ENCODE assay signal across 8 cellular contexts in genomic region chr1:153572569-153573015, GRCh38. TPM values are rescaled to one million over a fixed set of nuclear protein-coding genes. Genes with fewer than 3 reads are reported as not detected.
DNase-seq lines count a peak whose midpoint lies in the region; ATAC-seq and TF ChIP-seq lines count a peak whose summit lies in the region.

No MANE protein-coding gene starts in this region.

- H3K4me3 ChIP-seq in AG04449 (ENCODE audit: low read depth, low read length) (no peak overlapping the region), KMS-11 (IDR thresholded peaks at IDR 0.05; ENCODE audit: insufficient read depth, low read depth, low read length) (no peak overlapping the region)

- H3K27me3 ChIP-seq in KMS-11 (ENCODE audit: insufficient read depth, low read depth) = peaks cover 5% of the 10 kb centered on the region; the same call in 1 of the 2 replicates

- CTCF ChIA-PET in AG04449 (lab: Yijun Ruan, JAX) (interaction anchor here (0.5 to 7.6 kb wide), 49 partner anchors 9 to 750 kb away, joined by 3 to 401 read pairs (median 8); partner anchors contain the start of genes CHTOP, ILF2, RAB13 and S100A1), RWPE1 (lab: Yijun Ruan, JAX) (interaction anchor here (0.5 to 2.7 kb wide), 26 partner anchors 9 to 261 kb away, joined by 3 to 25 read pairs (median 5); partner anchors contain the start of genes CHTOP, ILF2, S100A13 and S100A14)

- H3K4me1 Mint-ChIP-seq in activated naive CD8-positive, alpha-beta T cell treated with anti-CD3 and anti-CD28 coated beads, Interleukin-2, amount 50 U/mL, for 24 hours = peaks cover 45% of the 10 kb centered on the region
- peaks cover 19% of the 10 kb centered on the region for H3K4me1 Mint-ChIP-seq in progenitor cell of endocrine pancreas (ENCODE audit: low read depth)

- H3K27ac ChIP-seq in KMS-11 (no peak overlapping the region), RWPE1 (peak overlapping the region; percentile 66)

- H3K9me3 Mint-ChIP-seq in activated naive CD8-positive, alpha-beta T cell treated with anti-CD3 and anti-CD28 coated beads, Interleukin-2, amount 50 U/mL, for 24 hours = no peaks in the 10 kb centered on the region
- H3K9me3 Mint-ChIP-seq in progenitor cell of endocrine pancreas (ENCODE audit: low read depth) = no peaks in the 10 kb centered on the region

- POLR2A ChIA-PET in AG04449 (lab: Yijun Ruan, JAX) = interaction anchor here (0.6 to 2.1 kb wide), 9 partner anchors 34 to 189 kb away, joined by 3 to 17 read pairs (median 4); partner anchors contain the start of genes CHTOP, S100A13, S100A16 and S100A6
- POLR2A ChIA-PET in RWPE1 (lab: Yijun Ruan, JAX; ENCODE audit: low non-redundant PET) = interaction anchor here (0.6 to 1.5 kb wide), 4 partner anchors 30 to 57 kb away, joined by 3 to 4 read pairs (median 3); partner anchors contain the start of genes S100A1, S100A13 and S100A16

- ATAC-seq in GM18502 (IDR thresholded peaks at IDR 0.05; ENCODE audit: poor library complexity, unreplicated experiment) (peak; percentile 54), HG03175 (IDR thresholded peaks at IDR 0.05; ENCODE audit: unreplicated experiment) (no peak)
- ATAC-seq in activated naive CD8-positive, alpha-beta T cell treated with anti-CD3 and anti-CD28 coated beads, Interleukin-2, amount 50 U/mL, for 24 hours = peak; percentile 87

- peaks cover 17% of the 10 kb centered on the region for H3K4me1 ChIP-seq in KMS-11 (ENCODE audit: low read depth, poor library complexity, severe bottlenecking)

- no peak overlapping the region for H3K9ac ChIP-seq in KMS-11

- peak overlapping the region; percentile 0; the same call in 1 of the 2 replicates for H3K4me2 ChIP-seq in KMS-11

- intact Hi-C loops in cardiac septum (cut with DNase I) = loop anchor here (2.0 to 5.0 kb wide), 3 partner anchors 98 to 415 kb away; partner anchors contain the start of genes ILF2 and RAB13

- no peaks in the 10 kb centered on the region for H3K79me2 ChIP-seq in KMS-11 (ENCODE audit: insufficient read depth, low read depth)

- no peaks in the 10 kb centered on the region for H3K36me3 ChIP-seq in KMS-11 (ENCODE audit: insufficient read depth)

- TF ChIP-seq CTCF in AG04449 (IDR thresholded peaks at IDR 0.05; ENCODE audit: insufficient read depth, low read length, missing control alignments) (peak; percentile 91), KMS-11 (conservative IDR thresholded peaks at IDR 0.05; ENCODE audit: low read depth, low read length) (peak; percentile 95), RWPE1 (conservative IDR thresholded peaks at IDR 0.05; ENCODE audit: low read depth) (peak; percentile 93), progenitor cell of endocrine pancreas (IDR thresholded peaks at IDR 0.05; ENCODE audit: unreplicated experiment) (peak; percentile 58)

- no peak overlapping the region for H3K4me3 Mint-ChIP-seq in activated naive CD8-positive, alpha-beta T cell treated with anti-CD3 and anti-CD28 coated beads, Interleukin-2, amount 50 U/mL, for 24 hours
- H3K4me3 Mint-ChIP-seq in progenitor cell of endocrine pancreas (ENCODE audit: low read depth) = no peak overlapping the region

- H3K27me3 Mint-ChIP-seq in activated naive CD8-positive, alpha-beta T cell treated with anti-CD3 and anti-CD28 coated beads, Interleukin-2, amount 50 U/mL, for 24 hours = peaks cover 16% of the 10 kb centered on the region
- H3K27me3 Mint-ChIP-seq in progenitor cell of endocrine pancreas = no peaks in the 10 kb centered on the region

- peak overlapping the region; percentile 10; the same call in 1 of the 2 replicates for H2AFZ ChIP-seq in KMS-11 (ENCODE audit: low read depth)

- H3K27ac Mint-ChIP-seq in activated naive CD8-positive, alpha-beta T cell treated with anti-CD3 and anti-CD28 coated beads, Interleukin-2, amount 50 U/mL, for 24 hours = peak overlapping the region; percentile 80
- H3K27ac Mint-ChIP-seq in progenitor cell of endocrine pancreas = no peak overlapping the region

- no peaks in the 10 kb centered on the region for H4K20me1 ChIP-seq in KMS-11 (ENCODE audit: insufficient read depth)

- no peak for DNase-seq in AG04449 (ENCODE audit: low read depth, low spot score)
- DNase-seq in RWPE1 (ENCODE audit: low spot score) = peak; percentile 70
- peak; percentile 59 for DNase-seq in activated naive CD8-positive, alpha-beta T cell treated with anti-CD3 and anti-CD28 coated beads, Interleukin-2, amount 50 U/mL, for 24 hours
- peak; percentile 86 for DNase-seq in cardiac septum (ENCODE audit: low spot score)
- DNase-seq in progenitor cell of endocrine pancreas (ENCODE audit: low spot score, unreplicated experiment) = no peak

- no peaks in the 10 kb centered on the region for H3K36me3 Mint-ChIP-seq in activated naive CD8-positive, alpha-beta T cell treated with anti-CD3 and anti-CD28 coated beads, Interleukin-2, amount 50 U/mL, for 24 hours (ENCODE audit: low read depth)
- H3K36me3 Mint-ChIP-seq in progenitor cell of endocrine pancreas (ENCODE audit: insufficient read depth) = no peaks in the 10 kb centered on the region

RNA-seq across cellular contexts. Expression of gene S100A2, which starts 6.9 kb away (rescaled TPM):
- total RNA-seq in cardiac septum = 5.0 TPM
- total RNA-seq in progenitor cell of endocrine pancreas = 0.36 and 1.6 TPM in 2 replicates

RNA-seq across cellular contexts. Expression of gene S100A3, which starts 23.5 kb away (rescaled TPM):
- 1.3 TPM for total RNA-seq in cardiac septum
- 0.46 and 1.5 TPM in 2 replicates for total RNA-seq in progenitor cell of endocrine pancreas

RNA-seq across cellular contexts. Expression of gene S100A4, which starts 27.0 kb away (rescaled TPM):
- total RNA-seq in cardiac septum (107 TPM), progenitor cell of endocrine pancreas (7.6 and 11.1 TPM in 2 replicates)

RNA-seq across cellular contexts. Expression of gene S100A5, which starts 31.9 kb away (rescaled TPM):
- not detected for total RNA-seq in cardiac septum
- total RNA-seq in progenitor cell of endocrine pancreas = not detected in 2 replicates

RNA-seq across cellular contexts. Expression of gene S100A6, which starts 36.8 kb away (rescaled TPM):
- total RNA-seq in cardiac septum (418 TPM), progenitor cell of endocrine pancreas (12.5 and 14.8 TPM in 2 replicates)

Comparison
In these comparisons a context has a peak if more than half of its experiments do, and no peak if none do; other contexts are left out.
1. DNase-seq: peak in RWPE1 (single experiment), activated naive CD8-positive, alpha-beta T cell treated with anti-CD3 and anti-CD28 coated beads, Interleukin-2, amount 50 U/mL, for 24 hours (single experiment) and cardiac septum (single experiment); none in AG04449 (single experiment) and progenitor cell of endocrine pancreas (single experiment).
2. Peak in every context shown above with its lines, with median percentiles within 50 percentile points of each other: CTCF ChIP-seq.